Comparison of ENCODE assay signal across 13 cellular contexts in the genomic region with DNA sequence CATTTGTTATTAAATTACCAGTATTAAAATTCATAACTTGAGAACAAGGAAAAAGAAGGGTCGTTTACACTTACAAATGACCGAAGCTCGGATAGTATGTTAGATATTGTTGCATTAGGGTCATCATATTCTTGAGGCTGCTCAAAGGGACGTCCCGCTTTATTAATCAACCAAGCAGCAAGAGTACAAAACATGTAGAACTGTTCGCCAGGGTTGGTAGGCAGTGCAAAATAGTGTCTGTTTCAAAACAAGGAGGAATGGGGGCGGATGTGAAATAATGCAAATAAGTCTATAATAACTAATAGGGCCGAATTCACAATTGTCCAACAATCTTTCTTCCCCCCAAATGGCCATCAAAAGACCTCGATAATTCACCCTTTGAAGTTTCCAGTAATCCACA. TPM values are rescaled to one million over a fixed set of nuclear protein-coding genes. Genes with fewer than 3 reads are reported as not detected.
DNase-seq lines count a peak whose midpoint lies in the region; ATAC-seq and TF ChIP-seq lines count a peak whose summit lies in the region.
"Had no signal": no experiment of that assay in that cellular context is flagged by ENCODE, and none has a peak within 500 bp of the region (broad histone marks: within the 10 kb centered on the region; RNA-seq: fewer than 3 reads in every experiment).

No MANE protein-coding gene starts in this region.

- H3K9me3 Mint-ChIP-seq in activated CD8-positive, alpha-beta T cell treated with anti-CD3 and anti-CD28 coated beads for 36 hours, result no peaks in the 10 kb centered on the region
- H3K9me3 Mint-ChIP-seq in activated CD8-positive, alpha-beta T cell treated with anti-CD3 and anti-CD28 coated beads, Interleukin-2, amount 10 ng/mL, durations not matched to agents 7 days and 5 days (ENCODE audit: insufficient read depth), result no peaks in the 10 kb centered on the region
- H3K9me3 Mint-ChIP-seq in activated T-helper 17 cell treated with anti-CD3 and anti-CD28 coated beads, Interleukin-2, amount 50 U/mL, for 72 hours, result no peaks in the 10 kb centered on the region
- no peaks in the 10 kb centered on the region for H3K9me3 Mint-ChIP-seq in stimulated activated memory B cell treated with anti-CD40 and anti-IgM and Interleukin-4, amounts not matched to agents 10 μg/mL and 1 μg/mL and 100 μg/mL, for 72 hours
- no peaks in the 10 kb centered on the region for H3K9me3 Mint-ChIP-seq in MCF 10A (ENCODE audit: unreplicated experiment)

- POLR2A ChIA-PET in activated CD8-positive, alpha-beta T cell treated with anti-CD3 and anti-CD28 coated beads for 36 hours (lab: Charles Lee), result no interaction called here
- POLR2A ChIA-PET in activated CD8-positive, alpha-beta T cell treated with anti-CD3 and anti-CD28 coated beads, Interleukin-2, amount 10 ng/mL, durations not matched to agents 7 days and 5 days (lab: Charles Lee), result interaction anchor here (0.6 kb wide), 1 partner anchor 93 kb away, joined by 3 read pairs; no protein-coding TSS in a partner anchor
- POLR2A ChIA-PET in MCF 10A (lab: Yijun Ruan, JAX), result no interaction called here

- peaks cover 48% of the 10 kb centered on the region for H3K4me1 Mint-ChIP-seq in activated CD8-positive, alpha-beta T cell treated with anti-CD3 and anti-CD28 coated beads for 36 hours (ENCODE audit: low read depth)
- peaks cover 51% of the 10 kb centered on the region for H3K4me1 Mint-ChIP-seq in activated CD8-positive, alpha-beta T cell treated with anti-CD3 and anti-CD28 coated beads, Interleukin-2, amount 10 ng/mL, durations not matched to agents 7 days and 5 days (ENCODE audit: low read depth)
- H3K4me1 Mint-ChIP-seq in activated T-helper 17 cell treated with anti-CD3 and anti-CD28 coated beads, Interleukin-2, amount 50 U/mL, for 72 hours, result peaks cover 51% of the 10 kb centered on the region
- peaks cover 49% of the 10 kb centered on the region for H3K4me1 Mint-ChIP-seq in stimulated activated memory B cell treated with anti-CD40 and anti-IgM and Interleukin-4, amounts not matched to agents 10 μg/mL and 1 μg/mL and 100 μg/mL, for 72 hours
- H3K4me1 Mint-ChIP-seq in MCF 10A (ENCODE audit: insufficient read depth, unreplicated experiment), result peaks cover 34% of the 10 kb centered on the region

- no peak for DNase-seq in activated CD8-positive, alpha-beta T cell treated with anti-CD3 and anti-CD28 coated beads for 36 hours
- DNase-seq in activated CD8-positive, alpha-beta T cell treated with anti-CD3 and anti-CD28 coated beads, Interleukin-2, amount 10 ng/mL, durations not matched to agents 7 days and 5 days, result no peak
- no peak for DNase-seq in globus pallidus (ENCODE audit: low spot score)
- DNase-seq in MCF 10A (ENCODE audit: unreplicated experiment), result no peak
- no peak for DNase-seq in T-helper 1 cell
- DNase-seq: activated CD8-positive, alpha-beta memory T cell treated with anti-CD3 and anti-CD28 coated beads, Interleukin-2, amount 50 U/mL, for 48 hours; brain microvascular endothelial cell; DMS53; mesendoderm; NCI-H2171 had no signal

- intact Hi-C loops in activated CD8-positive, alpha-beta T cell treated with anti-CD3 and anti-CD28 coated beads for 36 hours (cut with micrococcal nuclease), result no loop called here
- intact Hi-C loops in MCF 10A (cut with micrococcal nuclease), result no loop called here

- H3K4me3 Mint-ChIP-seq in activated CD8-positive, alpha-beta T cell treated with anti-CD3 and anti-CD28 coated beads for 36 hours, result no peak overlapping the region
- H3K4me3 Mint-ChIP-seq in activated CD8-positive, alpha-beta T cell treated with anti-CD3 and anti-CD28 coated beads, Interleukin-2, amount 10 ng/mL, durations not matched to agents 7 days and 5 days, result no peak overlapping the region
- H3K4me3 Mint-ChIP-seq in activated T-helper 17 cell treated with anti-CD3 and anti-CD28 coated beads, Interleukin-2, amount 50 U/mL, for 72 hours, result peak overlapping the region; percentile 99
- peak overlapping the region; percentile 96 for H3K4me3 Mint-ChIP-seq in stimulated activated memory B cell treated with anti-CD40 and anti-IgM and Interleukin-4, amounts not matched to agents 10 μg/mL and 1 μg/mL and 100 μg/mL, for 72 hours
- H3K4me3 Mint-ChIP-seq in MCF 10A (ENCODE audit: unreplicated experiment), result no peak overlapping the region

- H3K27me3 Mint-ChIP-seq in activated CD8-positive, alpha-beta T cell treated with anti-CD3 and anti-CD28 coated beads for 36 hours, result no peaks in the 10 kb centered on the region
- no peaks in the 10 kb centered on the region for H3K27me3 Mint-ChIP-seq in activated CD8-positive, alpha-beta T cell treated with anti-CD3 and anti-CD28 coated beads, Interleukin-2, amount 10 ng/mL, durations not matched to agents 7 days and 5 days (ENCODE audit: low read depth)
- no peaks in the 10 kb centered on the region for H3K27me3 Mint-ChIP-seq in activated T-helper 17 cell treated with anti-CD3 and anti-CD28 coated beads, Interleukin-2, amount 50 U/mL, for 72 hours
- H3K27me3 Mint-ChIP-seq in stimulated activated memory B cell treated with anti-CD40 and anti-IgM and Interleukin-4, amounts not matched to agents 10 μg/mL and 1 μg/mL and 100 μg/mL, for 72 hours, result no peaks in the 10 kb centered on the region
- no peaks in the 10 kb centered on the region for H3K27me3 Mint-ChIP-seq in MCF 10A (ENCODE audit: insufficient read depth, unreplicated experiment)

- H3K27ac Mint-ChIP-seq in activated CD8-positive, alpha-beta T cell treated with anti-CD3 and anti-CD28 coated beads for 36 hours, result peak overlapping the region; percentile 7
- H3K27ac Mint-ChIP-seq in activated CD8-positive, alpha-beta T cell treated with anti-CD3 and anti-CD28 coated beads, Interleukin-2, amount 10 ng/mL, durations not matched to agents 7 days and 5 days, result no peak overlapping the region
- no peak overlapping the region for H3K27ac Mint-ChIP-seq in activated T-helper 17 cell treated with anti-CD3 and anti-CD28 coated beads, Interleukin-2, amount 50 U/mL, for 72 hours
- H3K27ac Mint-ChIP-seq in stimulated activated memory B cell treated with anti-CD40 and anti-IgM and Interleukin-4, amounts not matched to agents 10 μg/mL and 1 μg/mL and 100 μg/mL, for 72 hours, result peak overlapping the region; percentile 97
- H3K27ac Mint-ChIP-seq in MCF 10A (ENCODE audit: low read depth, unreplicated experiment), result no peak overlapping the region

- H3K36me3 Mint-ChIP-seq in activated CD8-positive, alpha-beta T cell treated with anti-CD3 and anti-CD28 coated beads for 36 hours (ENCODE audit: low read depth), result peaks cover 15% of the 10 kb centered on the region
- peaks cover 19% of the 10 kb centered on the region for H3K36me3 Mint-ChIP-seq in activated CD8-positive, alpha-beta T cell treated with anti-CD3 and anti-CD28 coated beads, Interleukin-2, amount 10 ng/mL, durations not matched to agents 7 days and 5 days (ENCODE audit: low read depth)
- peaks cover 28% of the 10 kb centered on the region for H3K36me3 Mint-ChIP-seq in activated T-helper 17 cell treated with anti-CD3 and anti-CD28 coated beads, Interleukin-2, amount 50 U/mL, for 72 hours (ENCODE audit: low read depth)
- peaks cover 16% of the 10 kb centered on the region for H3K36me3 Mint-ChIP-seq in stimulated activated memory B cell treated with anti-CD40 and anti-IgM and Interleukin-4, amounts not matched to agents 10 μg/mL and 1 μg/mL and 100 μg/mL, for 72 hours
- H3K36me3 Mint-ChIP-seq in MCF 10A (ENCODE audit: insufficient read depth, unreplicated experiment), result peaks cover 8% of the 10 kb centered on the region

- TF ChIP-seq CTCF in activated CD8-positive, alpha-beta T cell treated with anti-CD3 and anti-CD28 coated beads for 36 hours (IDR thresholded peaks at IDR 0.05), result no peak
- no peak for TF ChIP-seq CTCF in MCF 10A (IDR thresholded peaks at IDR 0.05; ENCODE audit: unreplicated experiment)

- no peak for ATAC-seq in activated CD8-positive, alpha-beta T cell treated with anti-CD3 and anti-CD28 coated beads for 36 hours
- ATAC-seq in activated CD8-positive, alpha-beta T cell treated with anti-CD3 and anti-CD28 coated beads, Interleukin-2, amount 10 ng/mL, durations not matched to agents 7 days and 5 days, result no peak
- ATAC-seq in HG03103 (IDR thresholded peaks at IDR 0.05; ENCODE audit: low read depth, unreplicated experiment), result peak; percentile 23
- no peak for ATAC-seq in activated T-helper 17 cell treated with anti-CD3 and anti-CD28 coated beads, Interleukin-2, amount 50 U/mL, for 72 hours (replicated peaks)
- ATAC-seq in stimulated activated memory B cell treated with anti-CD40 and anti-IgM and Interleukin-4, amounts not matched to agents 10 μg/mL and 1 μg/mL and 100 μg/mL, for 72 hours, result peak; percentile 24

- CTCF ChIA-PET in activated CD8-positive, alpha-beta T cell treated with anti-CD3 and anti-CD28 coated beads for 36 hours (lab: Charles Lee), result no interaction called here
- CTCF ChIA-PET in activated CD8-positive, alpha-beta T cell treated with anti-CD3 and anti-CD28 coated beads, Interleukin-2, amount 10 ng/mL, durations not matched to agents 7 days and 5 days (lab: Charles Lee), result interaction anchor here (1.3 kb wide), 1 partner anchor 259 kb away, joined by 5 read pairs; no protein-coding TSS in a partner anchor
- CTCF ChIA-PET in MCF 10A (lab: Yijun Ruan, JAX), result interaction anchor here (0.6 to 0.7 kb wide), 3 partner anchors 117 to 242 kb away, joined by 3 to 5 read pairs (median 3); no protein-coding TSS in a partner anchor

- no TSS peak for BruUV-seq in MCF 10A (replicated peaks; lab: Mats Ljungman, UMichigan)

RNA-seq across cellular contexts. Expression of a gene that starts 2.9 kb away (rescaled TPM):
- total RNA-seq in activated CD8-positive, alpha-beta T cell treated with anti-CD3 and anti-CD28 coated beads for 36 hours, result 10 to 100 TPM; 30.9 to 35.3 TPM
- 10 to 100 TPM; 23.9 to 25.5 TPM for total RNA-seq in activated CD8-positive, alpha-beta T cell treated with anti-CD3 and anti-CD28 coated beads, Interleukin-2, amount 10 ng/mL, durations not matched to agents 7 days and 5 days
- total RNA-seq in activated T-helper 17 cell treated with anti-CD3 and anti-CD28 coated beads, Interleukin-2, amount 50 U/mL, for 72 hours, result 10 to 100 TPM; 18.3 to 21.5 TPM
- total RNA-seq in MCF 10A (2022), result 38.9 and 46.6 TPM in 2 replicates

Comparison
In these comparisons a context has a peak if more than half of its experiments do, and no peak if none do; other contexts are left out.
1. H3K27ac Mint-ChIP-seq: peak in activated CD8-positive, alpha-beta T cell treated with anti-CD3 and anti-CD28 coated beads for 36 hours (single experiment) and stimulated activated memory B cell treated with anti-CD40 and anti-IgM and Interleukin-4, amounts not matched to agents 10 μg/mL and 1 μg/mL and 100 μg/mL, for 72 hours (single experiment); none in activated CD8-positive, alpha-beta T cell treated with anti-CD3 and anti-CD28 coated beads, Interleukin-2, amount 10 ng/mL, durations not matched to agents 7 days and 5 days (single experiment), activated T-helper 17 cell treated with anti-CD3 and anti-CD28 coated beads, Interleukin-2, amount 50 U/mL, for 72 hours (single experiment) and MCF 10A (single experiment).
2. ATAC-seq: peak in HG03103 (single experiment) and stimulated activated memory B cell treated with anti-CD40 and anti-IgM and Interleukin-4, amounts not matched to agents 10 μg/mL and 1 μg/mL and 100 μg/mL, for 72 hours (single experiment); none in activated CD8-positive, alpha-beta T cell treated with anti-CD3 and anti-CD28 coated beads for 36 hours (single experiment), activated CD8-positive, alpha-beta T cell treated with anti-CD3 and anti-CD28 coated beads, Interleukin-2, amount 10 ng/mL, durations not matched to agents 7 days and 5 days (single experiment) and activated T-helper 17 cell treated with anti-CD3 and anti-CD28 coated beads, Interleukin-2, amount 50 U/mL, for 72 hours (single experiment).
3. H3K4me3 Mint-ChIP-seq: peak in activated T-helper 17 cell treated with anti-CD3 and anti-CD28 coated beads, Interleukin-2, amount 50 U/mL, for 72 hours (single experiment) and stimulated activated memory B cell treated with anti-CD40 and anti-IgM and Interleukin-4, amounts not matched to agents 10 μg/mL and 1 μg/mL and 100 μg/mL, for 72 hours (single experiment); none in activated CD8-positive, alpha-beta T cell treated with anti-CD3 and anti-CD28 coated beads for 36 hours (single experiment), activated CD8-positive, alpha-beta T cell treated with anti-CD3 and anti-CD28 coated beads, Interleukin-2, amount 10 ng/mL, durations not matched to agents 7 days and 5 days (single experiment) and MCF 10A (single experiment).